In the genomic region with DNA sequence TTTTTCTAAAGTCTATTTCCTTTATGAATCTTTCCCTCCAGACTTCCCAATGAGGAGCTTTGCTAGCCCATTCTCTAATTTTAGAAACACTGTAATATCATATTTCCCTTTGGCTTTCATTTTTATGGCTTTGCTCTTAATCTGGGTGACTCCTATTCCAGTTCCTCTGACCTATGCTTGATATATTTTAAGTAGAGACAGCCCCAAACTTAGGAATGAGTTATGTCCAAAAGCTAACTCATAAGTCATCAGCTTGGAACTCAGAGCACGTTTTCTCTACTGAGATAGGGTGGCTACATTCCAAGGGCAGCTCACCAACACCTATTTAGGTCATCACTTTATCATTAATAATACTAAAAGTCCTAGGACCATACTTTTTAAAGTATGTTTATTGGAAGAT, we compare ENCODE assay signal across 21 cellular contexts.
"Had no signal": no experiment of that assay in that cellular context is flagged by ENCODE, and none has a peak within 500 bp of the region (broad histone marks: within the 10 kb centered on the region; RNA-seq: fewer than 3 reads in every experiment).

No MANE protein-coding gene starts in this region.

- ATAC-seq: activated CD4-positive, alpha-beta T cell treated with anti-CD3 and anti-CD28 coated beads for 36 hours; activated T-cell treated with anti-CD3 and anti-CD28 coated beads, Interleukin-2, amount 50 U/mL, for 4 hours; foreskin keratinocyte; left lung; naive thymus-derived CD8-positive, alpha-beta T cell; upper lobe of right lung; WTC11 had no signal

- H3K36me3 ChIP-seq: left lung, upper lobe of right lung had no signal

- H3K4me1 Mint-ChIP-seq: activated CD4-positive, alpha-beta T cell treated with anti-CD3 and anti-CD28 coated beads for 36 hours; activated naive CD8-positive, alpha-beta T cell treated with anti-CD3 and anti-CD28 coated beads for 36 hours; endodermal cell; naive thymus-derived CD8-positive, alpha-beta T cell; WTC11 had no signal

- H3K9me3 Mint-ChIP-seq: activated naive CD8-positive, alpha-beta T cell treated with anti-CD3 and anti-CD28 coated beads for 36 hours; activated T-cell treated with anti-CD3 and anti-CD28 coated beads, Interleukin-2, amount 50 U/mL, for 4 hours; activated T-helper 2 cell treated with anti-CD3 and anti-CD28 coated beads, Interferon-gamma antibody, Interleukin-2, Interleukin-4, amounts not matched to agents 10 μg/mL and 5 μg/mL and 100 μg/mL, durations not matched to agents 14 hours and 24 hours and 36 hours; endodermal cell; naive thymus-derived CD8-positive, alpha-beta T cell; WTC11 had no signal

- H3K4me1 ChIP-seq: foreskin keratinocyte, left lung, upper lobe of right lung had no signal

- H3K36me3 Mint-ChIP-seq: activated naive CD8-positive, alpha-beta T cell treated with anti-CD3 and anti-CD28 coated beads for 36 hours; naive thymus-derived CD8-positive, alpha-beta T cell; WTC11 had no signal

- H3K4me3 Mint-ChIP-seq: activated CD4-positive, alpha-beta T cell treated with anti-CD3 and anti-CD28 coated beads for 36 hours; activated naive CD8-positive, alpha-beta T cell treated with anti-CD3 and anti-CD28 coated beads for 36 hours; activated T-cell treated with anti-CD3 and anti-CD28 coated beads, Interleukin-2, amount 50 U/mL, for 4 hours; endodermal cell; naive thymus-derived CD8-positive, alpha-beta T cell; WTC11 had no signal

- FAIRE-seq: kidney had no signal

- H3K27me3 Mint-ChIP-seq: activated naive CD8-positive, alpha-beta T cell treated with anti-CD3 and anti-CD28 coated beads for 36 hours had no signal

- H3K27ac Mint-ChIP-seq: activated CD4-positive, alpha-beta T cell treated with anti-CD3 and anti-CD28 coated beads for 36 hours; activated naive CD8-positive, alpha-beta T cell treated with anti-CD3 and anti-CD28 coated beads for 36 hours; activated T-helper 2 cell treated with anti-CD3 and anti-CD28 coated beads, Interferon-gamma antibody, Interleukin-2, Interleukin-4, amounts not matched to agents 10 μg/mL and 5 μg/mL and 100 μg/mL, durations not matched to agents 14 hours and 24 hours and 36 hours; endodermal cell; naive thymus-derived CD8-positive, alpha-beta T cell; progenitor cell of endocrine pancreas; WTC11 had no signal

- H3K27me3 ChIP-seq: foreskin keratinocyte, upper lobe of right lung had no signal

- H3K27ac ChIP-seq: foreskin keratinocyte, left lung, upper lobe of right lung had no signal

- H3K4me3 ChIP-seq: left lung, lung, upper lobe of right lung had no signal

- DNase-seq: activated CD4-positive, alpha-beta T cell treated with anti-CD3 and anti-CD28 coated beads for 36 hours; activated CD4-positive, alpha-beta T cell treated with anti-CD3 and anti-CD28 coated beads, Interleukin-2, amount 50 U/mL, for 4 hours; activated CD8-positive, alpha-beta memory T cell treated with anti-CD3 and anti-CD28 coated beads for 24 hours; activated CD8-positive, alpha-beta memory T cell treated with anti-CD3 and anti-CD28 coated beads, Interleukin-2, amount 50 U/mL, for 4 hours; activated naive CD4-positive, alpha-beta T cell; activated naive CD8-positive, alpha-beta T cell treated with anti-CD3 and anti-CD28 coated beads for 36 hours; activated T-cell treated with anti-CD3 and anti-CD28 coated beads, Interleukin-2, amount 50 U/mL, for 4 hours; cortex of kidney; endodermal cell; foreskin keratinocyte; kidney; left lung; naive thymus-derived CD8-positive, alpha-beta T cell; stimulated activated CD4-positive, alpha-beta T cell treated with anti-CD3 and anti-CD28 coated beads, Interleukin-4, amount 100 ng/mL, for 24 hours; stimulated activated naive CD4-positive, alpha-beta T cell treated with Interleukin-2 at 50 U/mL for 16 hours; T-helper 9 cell; upper lobe of right lung had no signal

- H3K9me3 ChIP-seq: left lung, upper lobe of right lung had no signal
